Comparison of ENCODE assay signal across 1 cellular context in genomic region chr12:75699728-75700496, GRCh38.
TF ChIP-seq lines count a peak whose summit lies in the region.

No MANE protein-coding gene starts in this region.

TF ChIP-seq in H1, 55 proteins besides CTCF, POLR2A, EP300 and RAD21 (continued from another document):
- TF ChIP-seq CHD7 (IDR thresholded peaks at IDR 0.05; ENCODE audit: insufficient replicate concordance, low read length) (no peak), E2F6 (IDR thresholded peaks at IDR 0.05) (no peak), CHD2 (IDR thresholded peaks at IDR 0.05; ENCODE audit: low read length) (no peak)
